Comparison of ENCODE assay signal across 8 cellular contexts in genomic region chr11:33775064-33775807, GRCh38. TPM values are rescaled to one million over a fixed set of nuclear protein-coding genes. Genes with fewer than 3 reads are reported as not detected.
DNase-seq lines count a peak whose midpoint lies in the region; ATAC-seq and TF ChIP-seq lines count a peak whose summit lies in the region.

No MANE protein-coding gene starts in this region.

- peak overlapping the region; percentile 81 for H3K4me3 Mint-ChIP-seq in dendritic cell treated with granulocyte-macrophage colony-stimulating factor and Interleukin-4, amounts not matched to agents 40 ng/mL and 50 ng/mL, for 4 days

- H3K27ac ChIP-seq in MM.1S (ENCODE audit: low read length) (no peak overlapping the region), neural cell (ENCODE audit: low read length) (no peak overlapping the region)

- TF ChIP-seq EP300 in neural cell (conservative IDR thresholded peaks at IDR 0.05; ENCODE audit: poor library complexity, severe bottlenecking): no peak

- TF ChIP-seq CTCF in BJ (IDR thresholded peaks at IDR 0.05; ENCODE audit: insufficient read depth, low read depth, low read length) (no peak), MM.1S (IDR thresholded peaks at IDR 0.05; ENCODE audit: low read length) (no peak), neural cell (IDR thresholded peaks at IDR 0.05; ENCODE audit: poor library complexity, severe bottlenecking) (no peak)

- peak overlapping the region; percentile 84 for H2AFZ ChIP-seq in MM.1S (ENCODE audit: low read length)
- H2AFZ ChIP-seq in neural cell (ENCODE audit: low read depth, low read length): peak overlapping the region; percentile 70

- H3K27ac Mint-ChIP-seq in dendritic cell treated with granulocyte-macrophage colony-stimulating factor and Interleukin-4, amounts not matched to agents 40 ng/mL and 50 ng/mL, for 4 days: peak overlapping the region; percentile 87

- H3K79me2 ChIP-seq in MM.1S (ENCODE audit: low read length) (peaks cover 40% of the 10 kb centered on the region), neural cell (replicated peaks; ENCODE audit: insufficient read depth, low read length) (peaks cover 17% of the 10 kb centered on the region)

- no peak for TF ChIP-seq RAD21 in neural cell (conservative IDR thresholded peaks at IDR 0.05)

- intact Hi-C loops in dendritic cell treated with granulocyte-macrophage colony-stimulating factor and Interleukin-4, amounts not matched to agents 40 ng/mL and 50 ng/mL, for 4 days (cut with micrococcal nuclease): no loop called here

- H4K20me1 ChIP-seq in MM.1S (ENCODE audit: insufficient read depth, low read length) (peaks cover 4% of the 10 kb centered on the region; the same call in 1 of the 2 replicates), neural cell (ENCODE audit: insufficient read depth) (no peaks in the 10 kb centered on the region)

- no peaks in the 10 kb centered on the region for H3K9me3 Mint-ChIP-seq in dendritic cell treated with granulocyte-macrophage colony-stimulating factor and Interleukin-4, amounts not matched to agents 40 ng/mL and 50 ng/mL, for 4 days

- H3K36me3 ChIP-seq in BJ (ENCODE audit: control insufficient read depth, insufficient read depth, low read length) (no peaks in the 10 kb centered on the region), MM.1S (replicated peaks; ENCODE audit: insufficient read depth, low read length) (0 out of 2 replicates have a peak, but pooled peaks cover 1% of the 10 kb centered on the region), neural cell (ENCODE audit: insufficient read depth, low read length) (no peaks in the 10 kb centered on the region)

- POLR2A ChIA-PET in BJ (lab: Charles Lee): no interaction called here

- H3K27me3 Mint-ChIP-seq in dendritic cell treated with granulocyte-macrophage colony-stimulating factor and Interleukin-4, amounts not matched to agents 40 ng/mL and 50 ng/mL, for 4 days: peaks cover 40% of the 10 kb centered on the region

- H3K4me1 Mint-ChIP-seq in dendritic cell treated with granulocyte-macrophage colony-stimulating factor and Interleukin-4, amounts not matched to agents 40 ng/mL and 50 ng/mL, for 4 days (ENCODE audit: low read depth): peaks cover 29% of the 10 kb centered on the region

- H3K9me2 ChIP-seq in MM.1S (replicated peaks; ENCODE audit: insufficient read depth, low read length) (no peaks in the 10 kb centered on the region), neural cell (ENCODE audit: insufficient read depth, low read length) (no peaks in the 10 kb centered on the region)

- H3K4me3 ChIP-seq in BJ (ENCODE audit: low read depth, low read length) (peak overlapping the region; percentile 89), MM.1S (ENCODE audit: low read length) (peak overlapping the region; percentile 71), neural cell (ENCODE audit: low read length) (peak overlapping the region; percentile 92)

- peaks cover 15% of the 10 kb centered on the region; the same call in 1 of the 2 replicates for H3F3A ChIP-seq in MM.1S (ENCODE audit: insufficient read depth, low read length)
- H3F3A ChIP-seq in neural cell (ENCODE audit: insufficient read depth, low read length, poor library complexity, severe bottlenecking): no peaks in the 10 kb centered on the region

- H3K36me3 Mint-ChIP-seq in dendritic cell treated with granulocyte-macrophage colony-stimulating factor and Interleukin-4, amounts not matched to agents 40 ng/mL and 50 ng/mL, for 4 days (ENCODE audit: low read depth): peaks cover 18% of the 10 kb centered on the region

- H3K9ac ChIP-seq in MM.1S (ENCODE audit: low read length) (peak overlapping the region; percentile 46; the same call in 1 of the 2 replicates), neural cell (ENCODE audit: low read length) (peak overlapping the region; percentile 86)

- H3K27me3 ChIP-seq in BJ (ENCODE audit: control insufficient read depth, insufficient read depth, low read length) (no peaks in the 10 kb centered on the region), MM.1S (replicated peaks; ENCODE audit: insufficient read depth, low read length) (0 out of 2 replicates have a peak, but pooled peaks cover 3% of the 10 kb centered on the region), neural cell (ENCODE audit: insufficient read depth, low read depth, low read length) (peaks cover 17% of the 10 kb centered on the region)

- CTCF ChIA-PET in BJ (lab: Yijun Ruan, JAX): interaction anchor here (0.6 to 1.1 kb wide), 4 partner anchors 27 to 54 kb away, joined by 3 read pairs; no protein-coding TSS in a partner anchor

- ATAC-seq in HG02623 (IDR thresholded peaks at IDR 0.05; ENCODE audit: unreplicated experiment): no peak
- no peak for ATAC-seq in GM19463 (IDR thresholded peaks at IDR 0.05; ENCODE audit: unreplicated experiment)

- peaks cover 47% of the 10 kb centered on the region for H3K4me1 ChIP-seq in MM.1S (ENCODE audit: low read length)

- H3K9me3 ChIP-seq in MM.1S (replicated peaks; ENCODE audit: insufficient read depth, low read length) (no peaks in the 10 kb centered on the region), neural cell (ENCODE audit: low read length) (no peaks in the 10 kb centered on the region)

- DNase-seq in BJ (ENCODE audit: low read depth) (no peak), MM.1S (no peak), amygdala (lab: John Stamatoyannopoulos, UW) (no peak)
- DNase-seq in activated CD4-positive, CD25-positive, alpha-beta regulatory T cell (lab: John Stamatoyannopoulos, UW): no peak

- H3K4me2 ChIP-seq in MM.1S (ENCODE audit: low read depth, low read length) (peak overlapping the region; percentile 100), neural cell (ENCODE audit: low read length) (peak overlapping the region; percentile 63)

TF ChIP-seq in neural cell, 6 proteins besides CTCF, POLR2A, EP300 and RAD21:
- TF ChIP-seq EZH2 (IDR thresholded peaks at IDR 0.05; ENCODE audit: borderline replicate concordance, insufficient read depth, low read length, poor library complexity, severe bottlenecking) (no peak), SMC3 (conservative IDR thresholded peaks at IDR 0.05; ENCODE audit: poor library complexity) (no peak), REST (IDR thresholded peaks at IDR 0.05; ENCODE audit: borderline replicate concordance) (no peak), TAF1 (IDR thresholded peaks at IDR 0.05; ENCODE audit: low read depth) (no peak), POLR2AphosphoS5 (IDR thresholded peaks at IDR 0.05) (no peak), MXI1 (conservative IDR thresholded peaks at IDR 0.05; ENCODE audit: poor library complexity, severe bottlenecking) (no peak)

RNA-seq across cellular contexts. Expression of gene FBXO3, which starts 0.9 kb away (rescaled TPM):
- polyA plus RNA-seq in BJ (2011; rRNA removed) (22.8 and 36.0 TPM in 2 replicates), neural cell (112 and 115 TPM in 2 replicates)
- 14.1 and 18.1 TPM in 2 replicates for polyA minus RNA-seq in BJ (2011; rRNA and poly(A)+ RNA removed)
- 101 and 123 TPM in 2 replicates for polyA minus RNA-seq in neural cell

RNA-seq across cellular contexts. Expression of gene CD59, which starts 39.0 kb away (rescaled TPM):
- polyA plus RNA-seq in BJ (2011; rRNA removed): 1,025 and 1,348 TPM in 2 replicates
- 365 and 446 TPM in 2 replicates for polyA minus RNA-seq in BJ (2011; rRNA and poly(A)+ RNA removed)
- 248 and 253 TPM in 2 replicates for polyA plus RNA-seq in neural cell
- 95.0 and 134 TPM in 2 replicates for polyA minus RNA-seq in neural cell
